25 cellular contexts compared by ENCODE assay signal in the genomic region with DNA sequence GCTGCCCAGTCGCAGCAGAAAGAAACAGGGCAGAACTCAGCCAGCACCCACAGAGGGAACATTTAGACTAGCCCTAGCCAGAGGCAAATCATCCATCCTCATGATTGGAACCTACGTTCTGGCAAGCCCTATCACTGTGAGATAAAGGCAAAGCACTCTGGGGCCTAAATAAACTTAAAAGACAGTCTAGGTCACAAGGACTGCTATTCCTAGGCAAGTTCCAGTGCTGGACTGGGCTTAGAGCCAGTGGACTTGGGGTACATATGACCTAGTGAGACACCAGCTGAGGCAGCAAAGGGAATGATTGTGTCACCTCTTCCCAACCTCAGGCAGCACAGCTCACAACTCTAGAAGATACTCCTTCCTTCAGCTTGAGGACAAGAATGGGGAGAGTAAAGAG.
DNase-seq lines count a peak whose midpoint lies in the region; ATAC-seq, FAIRE-seq and TF ChIP-seq lines count a peak whose summit lies in the region.
"Had no signal": no experiment of that assay in that cellular context is flagged by ENCODE, and none has a peak within 500 bp of the region (broad histone marks: within the 10 kb centered on the region; RNA-seq: fewer than 3 reads in every experiment).

No MANE protein-coding gene starts in this region.

- intact Hi-C loops in heart right ventricle (cut with DNase I), result no loop called here
- intact Hi-C loops in CD4-positive, alpha-beta T cell (cut with DNase I, micrococcal nuclease), result no loop called here

- H3K4me1 Mint-ChIP-seq in CD4-positive, alpha-beta T cell (ENCODE audit: low read depth), result no peaks in the 10 kb centered on the region
- H3K4me1 Mint-ChIP-seq: CD4-positive, alpha-beta memory T cell had no signal

- no peaks in the 10 kb centered on the region for H3K9me3 Mint-ChIP-seq in CD4-positive, alpha-beta T cell

- FAIRE-seq in small intestine (lab: Jason Lieb, UNC), result no peak
- FAIRE-seq: GM12891 had no signal

- peak in 6 of 8 donors; percentile 30 to 91 (median 82) for ATAC-seq in heart right ventricle
- ATAC-seq in CD4-positive, alpha-beta T cell (ENCODE audit: poor library complexity), result no peak
- ATAC-seq: HCT116 had no signal

- no peak for TF ChIP-seq CTCF in choroid plexus epithelial cell (conservative IDR thresholded peaks at IDR 0.05; ENCODE audit: low read depth, low read length)
- TF ChIP-seq CTCF in heart right ventricle (IDR thresholded peaks at IDR 0.05), result no peak
- TF ChIP-seq CTCF in CD4-positive, alpha-beta T cell (IDR thresholded peaks at IDR 0.05), result no peak

- no peaks in the 10 kb centered on the region for H3K27me3 ChIP-seq in heart right ventricle
- H3K27me3 ChIP-seq in small intestine (ENCODE audit: control insufficient read depth in 2 of 2, insufficient read depth in 2 of 2, low read length in 2 of 2), result no peaks in the 10 kb centered on the region
- H3K27me3 ChIP-seq in CD4-positive, alpha-beta T cell (ENCODE audit: control insufficient read depth, insufficient read depth, low read length), result no peaks in the 10 kb centered on the region
- H3K27me3 ChIP-seq: SJCRH30 had no signal

- POLR2A ChIA-PET in CD4-positive, alpha-beta T cell (lab: Charles Lee), result no interaction called here

- H3K27ac ChIP-seq in heart right ventricle, result no peak overlapping the region
- no peak overlapping the region for H3K27ac ChIP-seq in small intestine (ENCODE audit: low read depth in 1 of 2, low read length in 1 of 2)
- H3K27ac ChIP-seq in CD4-positive, alpha-beta T cell (ENCODE audit: low read depth, low read length), result no peak overlapping the region
- H3K27ac ChIP-seq: HL-60, RWPE1, SJCRH30 had no signal

- DNase-seq in HCEC 1CT (peak; percentile 1), choroid plexus epithelial cell (ENCODE audit: low read depth) (peak; percentile 24), heart right ventricle (peak in 1 of 2 donors; percentile 9), small intestine (peak; percentile 20), dermis blood vessel endothelial cell (no peak)
- no peak for DNase-seq in activated CD8-positive, alpha-beta memory T cell treated with anti-CD3 and anti-CD28 coated beads, Interleukin-2, amount 50 U/mL, for 4 hours
- DNase-seq in CD4-positive, alpha-beta T cell, result no peak
- DNase-seq: Caco-2; CD4-positive, alpha-beta memory T cell; DMS 273 treated with DMSO at 0.1 percent for 48 hours; DND-41; GOT3; KG1; NCI-H1694; NCI-H2081; NCI-H2171; NCI-H345; NCI-H524; NCI-H774; NK-92 treated with Interleukin-12 subunit alpha and Interleukin-12 subunit beta, amount 100 ng/mL, for 24 hours; SJCRH30 had no signal

- H3K4me3 ChIP-seq in choroid plexus epithelial cell (ENCODE audit: low read depth, low read length), result no peak overlapping the region
- no peak overlapping the region for H3K4me3 ChIP-seq in heart right ventricle
- no peak overlapping the region for H3K4me3 ChIP-seq in small intestine (ENCODE audit: low read depth in 1 of 2, low read length in 2 of 2)
- H3K4me3 ChIP-seq: SJCRH30 had no signal

- CTCF ChIA-PET in CD4-positive, alpha-beta T cell (lab: Charles Lee), result no interaction called here

- H3K4me1 ChIP-seq in heart right ventricle (peaks cover 0 to 5% (median 0%) of the 10 kb centered on the region in 9 donors), small intestine (ENCODE audit: control insufficient read depth in 2 of 2, insufficient read depth in 1 of 2, low read depth in 1 of 2, low read length in 1 of 2) (no peaks in the 10 kb centered on the region)
- H3K4me1 ChIP-seq: SJCRH30 had no signal

- H3K36me3 Mint-ChIP-seq in CD4-positive, alpha-beta T cell (ENCODE audit: low read depth), result no peaks in the 10 kb centered on the region

- H3K36me3 ChIP-seq in heart right ventricle (no peaks in the 10 kb centered on the region), small intestine (ENCODE audit: control insufficient read depth in 2 of 2, insufficient read depth in 2 of 2, low read length in 2 of 2) (no peaks in the 10 kb centered on the region)
- H3K36me3 ChIP-seq: SJCRH30 had no signal

- 44 to 49% methylated on average over 2 of the region's 2 CpGs for WGBS in heart right ventricle, 2 donors
- WGBS in small intestine, 3 donors, result 38 to 77% (median 63%) methylated on average over 2 of the region's 2 CpGs

- H3K4me3 Mint-ChIP-seq in CD4-positive, alpha-beta T cell, result no peak overlapping the region
- H3K4me3 Mint-ChIP-seq: CD4-positive, alpha-beta memory T cell had no signal

- H3K9me3 ChIP-seq in heart right ventricle (no peaks in the 10 kb centered on the region), small intestine (ENCODE audit: control insufficient read depth, low read depth) (no peaks in the 10 kb centered on the region)
- no peaks in the 10 kb centered on the region for H3K9me3 ChIP-seq in CD4-positive, alpha-beta T cell (ENCODE audit: control insufficient read depth, low read length)
- H3K9me3 ChIP-seq: Caco-2, SJCRH30 had no signal

- no peak overlapping the region for H3K27ac Mint-ChIP-seq in CD4-positive, alpha-beta T cell

- no peaks in the 10 kb centered on the region for H3K27me3 Mint-ChIP-seq in CD4-positive, alpha-beta T cell
- H3K27me3 Mint-ChIP-seq: CD4-positive, alpha-beta memory T cell had no signal

Comparison
In these comparisons a context has a peak if more than half of its experiments do, and no peak if none do; other contexts are left out.
1. DNase-seq: peak in HCEC 1CT (single experiment), choroid plexus epithelial cell (single experiment) and small intestine (single experiment); none in activated CD8-positive, alpha-beta memory T cell treated with anti-CD3 and anti-CD28 coated beads, Interleukin-2, amount 50 U/mL, for 4 hours (single experiment), CD4-positive, alpha-beta T cell (0 of 10) and dermis blood vessel endothelial cell (single experiment).